8 cellular contexts compared by ENCODE assay signal in genomic region chr21:41425954-41426655, GRCh38. TPM values are rescaled to one million over a fixed set of nuclear protein-coding genes. Genes with fewer than 3 reads are reported as not detected.
DNase-seq lines count a peak whose midpoint lies in the region; ATAC-seq and TF ChIP-seq lines count a peak whose summit lies in the region.

Gene MX1 (plus strand): TSS chr21:41426239. CDS start chr21:41432071, 5,832 bp downstream.

- peak within 1 kb of the TSS; percentile 74 for H3K9ac ChIP-seq in BLaER1
- H3K9ac ChIP-seq in liver (ENCODE audit: low read depth in 1 of 2, low read length in 2 of 2) = peak within 1 kb of the TSS; percentile 57 to 69

- peak within 1 kb of the TSS; percentile 68 for H3K27ac ChIP-seq in BLaER1
- H3K27ac ChIP-seq in cingulate gyrus (ENCODE audit: low read depth, low read length) = peak within 1 kb of the TSS; percentile 47
- H3K27ac ChIP-seq in liver (ENCODE audit: low read depth in 1 of 2, low read length in 2 of 2) = peak within 1 kb of the TSS; percentile 5 to 73

- H3K9me3 ChIP-seq in BLaER1 = no peaks in the 10 kb centered on the region
- H3K9me3 ChIP-seq in liver (ENCODE audit: control insufficient read depth in 4 of 4, low read length in 3 of 4) = no peaks in the 10 kb centered on the region

- H3K4me1 Mint-ChIP-seq in activated CD4-positive, alpha-beta T cell treated with anti-CD3 and anti-CD28 coated beads for 36 hours = peaks cover 54% of the 10 kb centered on the region

- no peaks in the 10 kb centered on the region for H3K27me3 Mint-ChIP-seq in activated CD4-positive, alpha-beta T cell treated with anti-CD3 and anti-CD28 coated beads for 36 hours

- H3K27me3 ChIP-seq in BLaER1 = peaks cover 25% of the 10 kb centered on the region
- no peaks in the 10 kb centered on the region for H3K27me3 ChIP-seq in liver (ENCODE audit: control insufficient read depth in 4 of 4, insufficient read depth in 4 of 4, low read length in 3 of 4)

- no peaks in the 10 kb centered on the region for H3K9me3 Mint-ChIP-seq in activated CD4-positive, alpha-beta T cell treated with anti-CD3 and anti-CD28 coated beads for 36 hours (ENCODE audit: low read depth)

- peak within 1 kb of the TSS; percentile 93 for H3K4me2 ChIP-seq in BLaER1

- H3K36me3 ChIP-seq in BLaER1 = no peaks in the 10 kb centered on the region
- peaks cover 1 to 14% (median 5%) of the 10 kb centered on the region in 4 donors for H3K36me3 ChIP-seq in liver (ENCODE audit: control insufficient read depth in 4 of 4, insufficient read depth in 3 of 4, low read depth in 1 of 4, low read length in 3 of 4)

- no peaks in the 10 kb centered on the region for H4K20me1 ChIP-seq in BLaER1

- TF ChIP-seq CTCF in liver (IDR thresholded peaks at IDR 0.05; ENCODE audit: low read depth, low read length, missing input control) = no peak

- TF ChIP-seq RAD21 in liver (IDR thresholded peaks at IDR 0.05) = peak in 1 of 2 donors; percentile 47

- H3K4me3 ChIP-seq in BLaER1 = peak within 1 kb of the TSS; percentile 69
- peak within 1 kb of the TSS; percentile 59 to 82 (median 76) for H3K4me3 ChIP-seq in liver (ENCODE audit: low read depth in 1 of 3, low read length in 3 of 3)

- 1% methylated on average over 62 of the region's 62 CpGs for WGBS in liver

- H3K36me3 Mint-ChIP-seq in activated CD4-positive, alpha-beta T cell treated with anti-CD3 and anti-CD28 coated beads for 36 hours (ENCODE audit: low read depth) = peaks cover 33% of the 10 kb centered on the region

- CTCF ChIA-PET in activated CD4-positive, alpha-beta T cell treated with anti-CD3 and anti-CD28 coated beads for 36 hours (lab: Charles Lee) = interaction anchor here (1.0 to 3.0 kb wide), 3 partner anchors 8 to 143 kb away, joined by 3 to 9 read pairs (median 3); no protein-coding TSS in a partner anchor

- DNase-seq in HT-29 (ENCODE audit: low spot score) (peak; percentile 22), NCI-H128 (lab: John Stamatoyannopoulos, UW; ENCODE audit: unreplicated experiment) (no peak)
- peak; percentile 96 for DNase-seq in activated CD4-positive, alpha-beta T cell treated with anti-CD3 and anti-CD28 coated beads for 36 hours
- peak; percentile 73 to 74 for DNase-seq in stimulated activated CD4-positive, alpha-beta T cell treated with anti-CD3 and anti-CD28 coated beads, Interleukin-2, amount 100 ng/mL, for 48 hours

- H3K4me3 Mint-ChIP-seq in activated CD4-positive, alpha-beta T cell treated with anti-CD3 and anti-CD28 coated beads for 36 hours = peak within 1 kb of the TSS; percentile 93

- POLR2A ChIA-PET in activated CD4-positive, alpha-beta T cell treated with anti-CD3 and anti-CD28 coated beads for 36 hours (lab: Charles Lee) = interaction anchor here (0.6 to 0.8 kb wide), 2 partner anchors 30 to 63 kb away, joined by 3 read pairs; no protein-coding TSS in a partner anchor

- H3K4me1 ChIP-seq in BLaER1 = peaks cover 81% of the 10 kb centered on the region
- peaks cover 0 to 11% (median 8%) of the 10 kb centered on the region in 4 donors for H3K4me1 ChIP-seq in liver (ENCODE audit: control insufficient read depth in 4 of 4, insufficient read depth in 4 of 4, low read length in 3 of 4)

- intact Hi-C loops in activated CD4-positive, alpha-beta T cell treated with anti-CD3 and anti-CD28 coated beads for 36 hours (cut with DNase I, micrococcal nuclease) = loop anchor here in 1 of 2 experiments (1.0 to 5.0 kb wide), 4 partner anchors 55 to 586 kb away; partner anchors contain the start of genes MX2, PRDM15 and ZBTB21

- peak; percentile 86 for ATAC-seq in GM19397 (IDR thresholded peaks at IDR 0.05; ENCODE audit: unreplicated experiment)
- peak; percentile 94 for ATAC-seq in activated CD4-positive, alpha-beta T cell treated with anti-CD3 and anti-CD28 coated beads for 36 hours

- H3K27ac Mint-ChIP-seq in activated CD4-positive, alpha-beta T cell treated with anti-CD3 and anti-CD28 coated beads for 36 hours = peak within 1 kb of the TSS; percentile 98

TF ChIP-seq in liver, 16 proteins besides CTCF, POLR2A, EP300 and RAD21:
- TF ChIP-seq REST (IDR thresholded peaks at IDR 0.05) (peak; percentile 87), HNF4G (IDR thresholded peaks at IDR 0.05) (no peak), GABPA (IDR thresholded peaks at IDR 0.05 in 1 of 2, conservative IDR thresholded peaks at IDR 0.05 in 1 of 2) (no peak), FOXA1 (IDR thresholded peaks at IDR 0.05) (peak; percentile 29), ZBTB33 (IDR thresholded peaks at IDR 0.05) (peak; percentile 90), HNF4A (conservative IDR thresholded peaks at IDR 0.05) (peak; percentile 8 to 13), RXRA (IDR thresholded peaks at IDR 0.05) (peak in 1 of 2 donors; percentile 8), MAX (IDR thresholded peaks at IDR 0.05) (no peak), ATF3 (IDR thresholded peaks at IDR 0.05) (no peak), TAF1 (conservative IDR thresholded peaks at IDR 0.05) (peak; percentile 93), FOXA2 (IDR thresholded peaks at IDR 0.05) (no peak), SP1 (IDR thresholded peaks at IDR 0.05) (no peak), NR2F2 (IDR thresholded peaks at IDR 0.05) (no peak), YY1 (IDR thresholded peaks at IDR 0.05) (peak; percentile 58), EGR1 (IDR thresholded peaks at IDR 0.05; ENCODE audit: low read depth in 2 of 2) (no peak), JUND (IDR thresholded peaks at IDR 0.05) (no peak)

RNA-seq across cellular contexts. Expression of gene MX1, which starts in this region (rescaled TPM):
- 18.0 and 30.6 TPM in 2 replicates for total RNA-seq in HT-29 (2014; rRNA removed; shearing (Covaris generic))
- 100 to 1,000 TPM; 162 to 169 TPM for total RNA-seq in activated CD4-positive, alpha-beta T cell treated with anti-CD3 and anti-CD28 coated beads for 36 hours
- 10 to 100 TPM; 15.1 to 21.3 TPM for total RNA-seq in liver
- polyA plus RNA-seq in liver = 10 to 100 TPM; 16.3 to 19.7 TPM
